In the genomic region with DNA sequence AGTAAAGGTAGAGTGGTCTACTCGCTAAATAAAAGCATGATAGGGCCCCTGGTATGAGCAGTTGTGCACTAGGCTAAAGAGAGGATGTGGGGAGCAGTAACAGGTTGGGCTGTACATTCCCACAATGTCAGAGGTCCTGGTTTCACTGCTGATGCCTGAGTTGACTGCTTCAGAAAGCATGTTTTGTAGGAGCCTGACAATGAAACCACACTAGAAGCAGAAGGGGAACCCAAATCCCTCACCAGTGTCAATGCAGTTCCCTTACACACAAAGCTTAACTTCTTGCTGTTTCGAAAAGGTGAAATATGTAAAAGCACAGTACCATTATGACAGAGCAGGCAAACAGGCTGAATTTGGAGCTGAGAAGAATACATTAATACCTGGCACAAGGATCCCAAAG, we compare ENCODE assay signal across 15 cellular contexts.
DNase-seq lines count a peak whose midpoint lies in the region; ATAC-seq, FAIRE-seq and TF ChIP-seq lines count a peak whose summit lies in the region.
"Had no signal": no experiment of that assay in that cellular context is flagged by ENCODE, and none has a peak within 500 bp of the region (broad histone marks: within the 10 kb centered on the region; RNA-seq: fewer than 3 reads in every experiment).

No MANE protein-coding gene starts in this region.

- no peaks in the 10 kb centered on the region for H3K36me3 Mint-ChIP-seq in T-cell
- no peaks in the 10 kb centered on the region for H3K36me3 Mint-ChIP-seq in CD4-positive, alpha-beta T cell (ENCODE audit: low read depth)

- CTCF ChIA-PET in T-cell (lab: Charles Lee): no interaction called here
- CTCF ChIA-PET in CD4-positive, alpha-beta T cell (lab: Charles Lee): no interaction called here

- no peak for FAIRE-seq in frontal cortex (lab: Jason Lieb, UNC)

- H3K27me3 Mint-ChIP-seq in T-cell: no peaks in the 10 kb centered on the region
- H3K27me3 Mint-ChIP-seq in CD4-positive, alpha-beta T cell: no peaks in the 10 kb centered on the region
- H3K27me3 Mint-ChIP-seq: activated CD4-positive, alpha-beta T cell treated with anti-CD3 and anti-CD28 coated beads for 36 hours; B cell had no signal

- no peak overlapping the region for H3K4me3 Mint-ChIP-seq in T-cell
- no peak overlapping the region for H3K4me3 Mint-ChIP-seq in CD4-positive, alpha-beta T cell
- H3K4me3 Mint-ChIP-seq: activated CD4-positive, alpha-beta T cell treated with anti-CD3 and anti-CD28 coated beads for 36 hours; B cell had no signal

- H3K27me3 ChIP-seq in CD4-positive, alpha-beta T cell (ENCODE audit: control insufficient read depth, insufficient read depth, low read length): no peaks in the 10 kb centered on the region
- H3K27me3 ChIP-seq: breast epithelium had no signal

- intact Hi-C loops in CD4-positive, alpha-beta T cell (cut with DNase I, micrococcal nuclease): no loop called here

- DNase-seq in T-cell (no peak), frontal cortex (ENCODE audit: low spot score in 2 of 2) (no peak)
- no peak for DNase-seq in CD4-positive, alpha-beta T cell
- DNase-seq: activated CD4-positive, alpha-beta T cell treated with anti-CD3 and anti-CD28 coated beads for 36 hours; GOT3; NCI-H226 had no signal

- TF ChIP-seq CTCF in CD4-positive, alpha-beta T cell (IDR thresholded peaks at IDR 0.05): no peak

- H3K9me3 ChIP-seq in CD4-positive, alpha-beta T cell (ENCODE audit: control insufficient read depth, low read length): peaks cover 3% of the 10 kb centered on the region
- H3K9me3 ChIP-seq: breast epithelium, thoracic aorta had no signal

- H3K4me1 Mint-ChIP-seq in T-cell: no peaks in the 10 kb centered on the region
- no peaks in the 10 kb centered on the region for H3K4me1 Mint-ChIP-seq in CD4-positive, alpha-beta T cell (ENCODE audit: low read depth)
- H3K4me1 Mint-ChIP-seq: activated CD4-positive, alpha-beta T cell treated with anti-CD3 and anti-CD28 coated beads for 36 hours had no signal

- POLR2A ChIA-PET in T-cell (lab: Charles Lee): no interaction called here
- POLR2A ChIA-PET in CD4-positive, alpha-beta T cell (lab: Charles Lee): no interaction called here

- no peak overlapping the region for H3K27ac Mint-ChIP-seq in T-cell
- no peak overlapping the region for H3K27ac Mint-ChIP-seq in CD4-positive, alpha-beta T cell
- H3K27ac Mint-ChIP-seq: activated CD4-positive, alpha-beta T cell treated with anti-CD3 and anti-CD28 coated beads for 36 hours; activated T-helper 2 cell treated with anti-CD3 and anti-CD28 coated beads, Interferon-gamma antibody, Interleukin-2, Interleukin-4, amounts not matched to agents 10 μg/mL and 5 μg/mL and 100 μg/mL, durations not matched to agents 14 hours and 24 hours and 36 hours; B cell had no signal

- H3K27ac ChIP-seq in CD4-positive, alpha-beta T cell (ENCODE audit: low read depth, low read length): no peak overlapping the region
- H3K27ac ChIP-seq: breast epithelium, thoracic aorta had no signal

- ATAC-seq in GM18502 (IDR thresholded peaks at IDR 0.05; ENCODE audit: poor library complexity, unreplicated experiment) (peak; percentile 83), GM19463 (IDR thresholded peaks at IDR 0.05; ENCODE audit: unreplicated experiment) (peak; percentile 94), HG02852 (IDR thresholded peaks at IDR 0.05; ENCODE audit: unreplicated experiment) (peak; percentile 94), HG03469 (IDR thresholded peaks at IDR 0.05; ENCODE audit: unreplicated experiment) (peak; percentile 82), T-cell (replicated peaks in 1 of 4) (no peak), GM19328 (IDR thresholded peaks at IDR 0.05; ENCODE audit: unreplicated experiment) (no peak)
- no peak for ATAC-seq in CD4-positive, alpha-beta T cell (ENCODE audit: poor library complexity)
- ATAC-seq: activated CD4-positive, alpha-beta T cell treated with anti-CD3 and anti-CD28 coated beads for 36 hours had no signal

- H3K9me3 Mint-ChIP-seq in T-cell: peaks cover 5 to 9% (median 8%) of the 10 kb centered on the region in 3 donors
- peaks cover 13% of the 10 kb centered on the region for H3K9me3 Mint-ChIP-seq in CD4-positive, alpha-beta T cell
- H3K9me3 Mint-ChIP-seq: activated T-helper 2 cell treated with anti-CD3 and anti-CD28 coated beads, Interferon-gamma antibody, Interleukin-2, Interleukin-4, amounts not matched to agents 10 μg/mL and 5 μg/mL and 100 μg/mL, durations not matched to agents 14 hours and 24 hours and 36 hours had no signal

Comparison
In these comparisons a context has a peak if more than half of its experiments do, and no peak if none do; other contexts are left out.
1. ATAC-seq: peak in GM18502 (single experiment), GM19463 (single experiment), HG02852 (single experiment) and HG03469 (single experiment); none in T-cell (0 of 4), GM19328 (single experiment) and CD4-positive, alpha-beta T cell (single experiment).